1 cellular context compared by ENCODE assay signal in the genomic region with DNA sequence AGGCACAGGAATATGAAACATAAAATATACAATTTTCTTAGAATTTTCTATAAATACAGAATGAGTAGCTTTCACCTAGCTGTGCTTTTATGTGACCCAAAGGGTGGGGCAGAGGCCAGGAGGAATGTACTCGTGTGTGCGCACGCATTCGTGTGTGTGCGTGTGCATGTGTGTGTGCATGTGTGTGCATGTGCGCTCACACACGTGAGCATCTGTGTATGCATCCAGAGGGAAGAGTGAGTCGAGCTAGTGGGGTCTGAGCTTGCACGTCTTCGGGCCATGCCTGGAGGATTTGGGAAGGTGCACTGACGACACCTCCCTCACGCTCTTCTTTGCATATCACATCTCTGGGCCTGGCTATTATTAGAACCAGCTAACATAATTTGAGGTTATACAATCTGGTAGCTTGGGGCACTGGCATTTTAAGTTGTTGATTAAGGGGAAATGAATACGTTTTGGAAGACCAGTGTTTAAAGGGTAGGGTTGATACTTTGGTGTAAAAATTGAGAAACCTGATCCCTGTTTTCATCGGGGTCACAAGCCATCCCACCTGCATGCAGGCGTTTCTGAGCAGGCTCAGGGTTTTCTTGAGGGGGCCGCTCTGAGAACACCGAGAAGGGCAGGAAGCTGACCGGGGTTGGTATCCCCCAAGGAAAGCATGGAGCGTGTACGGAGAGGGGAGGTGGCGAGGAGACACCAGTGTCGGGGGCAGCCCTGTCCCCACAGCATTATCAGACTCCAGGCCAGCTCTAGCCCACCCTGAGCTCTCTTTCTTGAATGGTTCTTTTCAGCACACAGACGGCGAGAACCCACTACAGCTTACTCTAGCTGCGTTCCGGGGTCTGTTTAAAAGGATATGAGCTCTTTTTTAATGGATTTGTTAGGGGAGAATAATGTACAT.
TF ChIP-seq lines count a peak whose summit lies in the region.

No MANE protein-coding gene starts in this region.

TF ChIP-seq in H1, 55 proteins besides CTCF, POLR2A, EP300 and RAD21:
- TF ChIP-seq ASH2L (IDR thresholded peaks at IDR 0.05; ENCODE audit: low read length) (no peak), SP2 (IDR thresholded peaks at IDR 0.05; ENCODE audit: low read length) (no peak), RBBP5 (IDR thresholded peaks at IDR 0.05; ENCODE audit: borderline replicate concordance, low read depth, low read length) (no peak), FOSL1 (IDR thresholded peaks at IDR 0.05; ENCODE audit: insufficient read depth, low read depth, low read length) (no peak), ZNF274 (IDR thresholded peaks at IDR 0.05; ENCODE audit: borderline replicate concordance, extremely low read depth, low read length) (no peak), CHD1 (IDR thresholded peaks at IDR 0.05; ENCODE audit: low read depth, low read length) (no peak), JUND (IDR thresholded peaks at IDR 0.05; ENCODE audit: low read length) (no peak), MAFK (IDR thresholded peaks at IDR 0.05; ENCODE audit: low read depth, low read length) (no peak), POU5F1 (IDR thresholded peaks at IDR 0.05; ENCODE audit: low read depth, low read length) (no peak), CTBP2 (IDR thresholded peaks at IDR 0.05; ENCODE audit: borderline replicate concordance, insufficient read depth, insufficient read length, low read length) (no peak), RFX5 (IDR thresholded peaks at IDR 0.05; ENCODE audit: borderline replicate concordance, low read depth, low read length) (no peak), KDM5A (IDR thresholded peaks at IDR 0.05; ENCODE audit: low read length) (no peak), KDM1A (IDR thresholded peaks at IDR 0.05; ENCODE audit: borderline replicate concordance, low read length) (no peak)
